In the genomic region with DNA sequence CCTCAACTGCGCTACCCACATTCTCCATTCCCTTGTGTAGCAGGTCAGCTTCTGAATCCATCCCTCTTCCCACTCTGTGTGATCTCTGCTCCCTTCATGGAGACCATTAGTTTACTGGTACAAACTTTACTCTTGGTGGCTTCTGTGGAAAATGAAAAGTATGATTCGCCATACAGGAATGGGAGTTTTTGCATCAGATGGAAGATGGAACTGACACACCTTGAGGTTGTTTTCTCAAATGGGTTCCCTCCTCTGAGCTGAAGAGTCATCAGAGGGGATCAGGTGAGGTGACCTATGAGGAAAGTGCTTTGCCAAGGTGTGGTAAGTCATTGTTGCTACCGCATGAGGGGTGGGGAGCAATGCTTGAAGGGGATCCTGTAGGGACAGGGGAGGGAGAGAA, we compare ENCODE assay signal across 22 cellular contexts.
DNase-seq lines count a peak whose midpoint lies in the region; ATAC-seq, FAIRE-seq and TF ChIP-seq lines count a peak whose summit lies in the region.
"Had no signal": no experiment of that assay in that cellular context is flagged by ENCODE, and none has a peak within 500 bp of the region (broad histone marks: within the 10 kb centered on the region; RNA-seq: fewer than 3 reads in every experiment).

No MANE protein-coding gene starts in this region.

- no peaks in the 10 kb centered on the region for H3K36me3 Mint-ChIP-seq in type B pancreatic cell
- H3K36me3 Mint-ChIP-seq in naive thymus-derived CD4-positive, alpha-beta T cell, result peaks cover 0 to 4% (median 0%) of the 10 kb centered on the region in 5 donors

- intact Hi-C loops in adrenal gland (cut with DNase I), result no loop called here
- intact Hi-C loops in naive thymus-derived CD4-positive, alpha-beta T cell (cut with micrococcal nuclease), result no loop called here

- no peaks in the 10 kb centered on the region for H3K36me3 ChIP-seq in adrenal gland (replicated peaks in 1 of 2)
- no peaks in the 10 kb centered on the region for H3K36me3 ChIP-seq in naive thymus-derived CD4-positive, alpha-beta T cell (ENCODE audit: control insufficient read depth in 2 of 3, insufficient read depth in 3 of 3, low read length in 3 of 3)
- H3K36me3 ChIP-seq: BLaER1 had no signal

- no peaks in the 10 kb centered on the region for H3K4me1 ChIP-seq in adrenal gland (replicated peaks in 1 of 2)
- no peaks in the 10 kb centered on the region for H3K4me1 ChIP-seq in naive thymus-derived CD4-positive, alpha-beta T cell (ENCODE audit: control insufficient read depth in 2 of 2, insufficient read depth in 2 of 2, low read length in 2 of 2)
- H3K4me1 ChIP-seq: BLaER1, Caco-2 had no signal

- H3K27me3 Mint-ChIP-seq in type B pancreatic cell, result no peaks in the 10 kb centered on the region
- no peaks in the 10 kb centered on the region for H3K27me3 Mint-ChIP-seq in naive thymus-derived CD4-positive, alpha-beta T cell
- H3K27me3 Mint-ChIP-seq: CD4-positive, alpha-beta T cell had no signal

- CTCF ChIA-PET in naive thymus-derived CD4-positive, alpha-beta T cell (lab: Charles Lee), result no interaction called here

- TF ChIP-seq POLR2A in H54 (IDR thresholded peaks at IDR 0.05; ENCODE audit: low read depth, low read length), result no peak
- no peak for TF ChIP-seq POLR2A in adrenal gland (IDR thresholded peaks at IDR 0.05)

- FAIRE-seq in H54 (lab: Jason Lieb, UNC), result no peak
- FAIRE-seq: K562 had no signal

- H3K4me3 ChIP-seq in adrenal gland, result no peak overlapping the region
- H3K4me3 ChIP-seq in naive thymus-derived CD4-positive, alpha-beta T cell (ENCODE audit: low read length), result no peak overlapping the region
- H3K4me3 ChIP-seq: BLaER1, K562 had no signal

- peak overlapping the region; percentile 39 for H3K27ac Mint-ChIP-seq in type B pancreatic cell
- H3K27ac Mint-ChIP-seq in naive thymus-derived CD4-positive, alpha-beta T cell, result no peak overlapping the region
- H3K27ac Mint-ChIP-seq: CD4-positive, alpha-beta T cell had no signal

- no peak overlapping the region for H3K27ac ChIP-seq in adrenal gland
- H3K27ac ChIP-seq in naive thymus-derived CD4-positive, alpha-beta T cell (ENCODE audit: low read depth, low read length), result no peak overlapping the region
- H3K27ac ChIP-seq: BLaER1 had no signal

- ATAC-seq in naive thymus-derived CD4-positive, alpha-beta T cell, result no peak
- ATAC-seq: K562, Panc1 had no signal

- POLR2A ChIA-PET in naive thymus-derived CD4-positive, alpha-beta T cell (lab: Charles Lee), result no interaction called here

- H3K9me3 ChIP-seq in adrenal gland (replicated peaks in 1 of 3), result no peaks in the 10 kb centered on the region
- no peaks in the 10 kb centered on the region for H3K9me3 ChIP-seq in naive thymus-derived CD4-positive, alpha-beta T cell (ENCODE audit: control insufficient read depth in 2 of 3, low read length in 3 of 3)
- H3K9me3 ChIP-seq: Caco-2 had no signal

- H3K4me3 Mint-ChIP-seq in type B pancreatic cell, result no peak overlapping the region
- no peak overlapping the region for H3K4me3 Mint-ChIP-seq in naive thymus-derived CD4-positive, alpha-beta T cell
- H3K4me3 Mint-ChIP-seq: CD4-positive, alpha-beta T cell had no signal

- peaks cover 4% of the 10 kb centered on the region for H3K9me3 Mint-ChIP-seq in type B pancreatic cell
- peaks cover 0 to 29% (median 12%) of the 10 kb centered on the region in 11 donors for H3K9me3 Mint-ChIP-seq in naive thymus-derived CD4-positive, alpha-beta T cell

- H3K4me1 Mint-ChIP-seq in type B pancreatic cell (ENCODE audit: unreplicated experiment), result peaks cover 11% of the 10 kb centered on the region
- H3K4me1 Mint-ChIP-seq in naive thymus-derived CD4-positive, alpha-beta T cell, result peaks cover 0 to 1% (median 0%) of the 10 kb centered on the region in 7 donors

- WGBS in adrenal gland, 4 donors, result 88 to 96% (median 93%) methylated on average over 3 of the region's 3 CpGs

- no peak for TF ChIP-seq CTCF in type B pancreatic cell (conservative IDR thresholded peaks at IDR 0.05)
- no peak for TF ChIP-seq CTCF in adrenal gland (IDR thresholded peaks at IDR 0.05)

- no peaks in the 10 kb centered on the region for H3K27me3 ChIP-seq in adrenal gland
- no peaks in the 10 kb centered on the region for H3K27me3 ChIP-seq in naive thymus-derived CD4-positive, alpha-beta T cell (ENCODE audit: control insufficient read depth in 2 of 2, insufficient read depth in 2 of 2, low read length in 2 of 2)
- H3K27me3 ChIP-seq: BLaER1 had no signal

- peak; percentile 12 for DNase-seq in H54 (ENCODE audit: insufficient read length, low spot score)
- peak; percentile 20 for DNase-seq in RPMI7951 (ENCODE audit: low read depth)
- DNase-seq in glomerular visceral epithelial cell (ENCODE audit: extremely low spot score), result peak; percentile 3
- no peak for DNase-seq in type B pancreatic cell (ENCODE audit: extremely low spot score, unreplicated experiment)
- DNase-seq in adrenal gland, result no peak
- DNase-seq in naive thymus-derived CD4-positive, alpha-beta T cell, result no peak
- DNase-seq in NCI-H748 (lab: John Stamatoyannopoulos, UW; ENCODE audit: unreplicated experiment), result no peak
- DNase-seq: Caco-2; CD4-positive, alpha-beta T cell; DMS153; H7; NCI-H1105; NCI-H146; NCI-H2029; NCI-H226; NCI-H510A treated with DMSO at 0.1 percent for 48 hours; NCI-H774; NK-92 treated with Interleukin-12 subunit alpha and Interleukin-12 subunit beta, amount 100 ng/mL, for 24 hours; Right ventricle myocardium superior had no signal

Comparison
In these comparisons a context has a peak if more than half of its experiments do, and no peak if none do; other contexts are left out.
1. DNase-seq: peak in H54 (single experiment), RPMI7951 (single experiment) and glomerular visceral epithelial cell (single experiment); none in type B pancreatic cell (single experiment), adrenal gland (0 of 7), naive thymus-derived CD4-positive, alpha-beta T cell (0 of 9) and NCI-H748 (single experiment).